ENCODE assay signal across 15 cellular contexts in the genomic region with DNA sequence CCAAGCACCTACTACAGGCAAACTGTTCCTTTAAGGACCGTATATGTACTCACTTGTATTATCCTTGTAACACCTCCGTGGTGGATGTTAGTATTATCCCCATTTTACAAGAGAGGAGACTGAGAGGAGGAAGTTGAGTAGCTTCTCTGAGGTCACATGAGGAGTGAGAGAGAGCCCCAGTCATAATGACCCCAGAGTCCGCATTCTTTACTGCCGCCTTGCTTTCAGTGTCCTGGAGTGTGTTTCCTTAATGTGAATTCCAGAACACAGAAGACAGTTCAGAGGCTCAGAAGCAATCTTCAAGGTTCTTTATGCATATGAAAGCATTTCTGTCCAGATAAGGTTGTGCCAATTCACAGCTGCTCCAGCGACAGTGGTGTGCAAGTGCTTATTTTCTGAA.
DNase-seq lines count a peak whose midpoint lies in the region; ATAC-seq, FAIRE-seq and TF ChIP-seq lines count a peak whose summit lies in the region.
"Had no signal": no experiment of that assay in that cellular context is flagged by ENCODE, and none has a peak within 500 bp of the region (broad histone marks: within the 10 kb centered on the region; RNA-seq: fewer than 3 reads in every experiment).

No MANE protein-coding gene starts in this region.

- no peaks in the 10 kb centered on the region for H3K9me3 ChIP-seq in pancreas

- H3K27me3 Mint-ChIP-seq in natural killer cell (ENCODE audit: low read depth in 2 of 2), result peaks cover 0 to 7% of the 10 kb centered on the region in 2 donors

- peaks cover 5 to 13% (median 9%) of the 10 kb centered on the region in 3 donors for H3K4me1 ChIP-seq in pancreas

- no peaks in the 10 kb centered on the region for H3K36me3 ChIP-seq in pancreas

- H3K9me3 Mint-ChIP-seq in natural killer cell, result peaks cover 0 to 4% of the 10 kb centered on the region in 2 donors

- no peak overlapping the region for H3K4me3 ChIP-seq in pancreas
- H3K4me3 ChIP-seq: K562 had no signal

- DNase-seq in HT-29 (ENCODE audit: low spot score), result peak; percentile 3
- DNase-seq in left colon, result no peak
- no peak for DNase-seq in pancreas
- DNase-seq in NCI-H524 (lab: John Stamatoyannopoulos, UW), result no peak
- DNase-seq in natural killer cell, result no peak
- no peak for DNase-seq in occipital lobe (lab: John Stamatoyannopoulos, UW)
- no peak for DNase-seq in HTR-8/SVneo (ENCODE audit: insufficient read length, low spot score)
- DNase-seq: CD4-positive, CD25-positive, alpha-beta regulatory T cell; DMS79; NCI-H1930; NCI-H82 had no signal

- no peak overlapping the region for H3K27ac Mint-ChIP-seq in natural killer cell
- H3K27ac Mint-ChIP-seq: B cell; CD4-positive, CD25-positive, alpha-beta regulatory T cell had no signal

- FAIRE-seq in pancreas (lab: Jason Lieb, UNC), result no peak
- FAIRE-seq in HTR-8/SVneo (lab: Jason Lieb, UNC), result no peak
- FAIRE-seq: D721Med, G401.6, K562 had no signal

- 45 to 54% methylated on average over 5 of the region's 5 CpGs for WGBS in pancreas, 2 donors

- intact Hi-C loops in left colon (cut with DNase I, micrococcal nuclease) (no loop called here), pancreas (cut with DNase I) (no loop called here), natural killer cell (cut with micrococcal nuclease) (no loop called here)

- no peak for TF ChIP-seq CTCF in pancreas (IDR thresholded peaks at IDR 0.05)
- no peak for TF ChIP-seq CTCF in natural killer cell (IDR thresholded peaks at IDR 0.05)

- no peaks in the 10 kb centered on the region for H3K27me3 ChIP-seq in pancreas

- no peaks in the 10 kb centered on the region for H3K36me3 Mint-ChIP-seq in natural killer cell
- H3K36me3 Mint-ChIP-seq: CD4-positive, CD25-positive, alpha-beta regulatory T cell had no signal

- H3K4me1 Mint-ChIP-seq in natural killer cell, result no peaks in the 10 kb centered on the region
- H3K4me1 Mint-ChIP-seq: B cell; CD4-positive, CD25-positive, alpha-beta regulatory T cell had no signal

- H3K4me3 Mint-ChIP-seq in natural killer cell, result no peak overlapping the region
- H3K4me3 Mint-ChIP-seq: B cell; CD4-positive, CD25-positive, alpha-beta regulatory T cell had no signal

- no peak overlapping the region for H3K27ac ChIP-seq in pancreas

- peak; percentile 70 for ATAC-seq in left colon
- ATAC-seq in pancreas, result peak; percentile 11 to 23 (median 20)
- ATAC-seq in natural killer cell, result no peak
- ATAC-seq: K562 had no signal

Comparison
In these comparisons a context has a peak if more than half of its experiments do, and no peak if none do; other contexts are left out.
1. ATAC-seq: peak in left colon (single experiment) and pancreas (4 of 4); none in natural killer cell (0 of 3).